8 cellular contexts compared by ENCODE assay signal in the genomic region with DNA sequence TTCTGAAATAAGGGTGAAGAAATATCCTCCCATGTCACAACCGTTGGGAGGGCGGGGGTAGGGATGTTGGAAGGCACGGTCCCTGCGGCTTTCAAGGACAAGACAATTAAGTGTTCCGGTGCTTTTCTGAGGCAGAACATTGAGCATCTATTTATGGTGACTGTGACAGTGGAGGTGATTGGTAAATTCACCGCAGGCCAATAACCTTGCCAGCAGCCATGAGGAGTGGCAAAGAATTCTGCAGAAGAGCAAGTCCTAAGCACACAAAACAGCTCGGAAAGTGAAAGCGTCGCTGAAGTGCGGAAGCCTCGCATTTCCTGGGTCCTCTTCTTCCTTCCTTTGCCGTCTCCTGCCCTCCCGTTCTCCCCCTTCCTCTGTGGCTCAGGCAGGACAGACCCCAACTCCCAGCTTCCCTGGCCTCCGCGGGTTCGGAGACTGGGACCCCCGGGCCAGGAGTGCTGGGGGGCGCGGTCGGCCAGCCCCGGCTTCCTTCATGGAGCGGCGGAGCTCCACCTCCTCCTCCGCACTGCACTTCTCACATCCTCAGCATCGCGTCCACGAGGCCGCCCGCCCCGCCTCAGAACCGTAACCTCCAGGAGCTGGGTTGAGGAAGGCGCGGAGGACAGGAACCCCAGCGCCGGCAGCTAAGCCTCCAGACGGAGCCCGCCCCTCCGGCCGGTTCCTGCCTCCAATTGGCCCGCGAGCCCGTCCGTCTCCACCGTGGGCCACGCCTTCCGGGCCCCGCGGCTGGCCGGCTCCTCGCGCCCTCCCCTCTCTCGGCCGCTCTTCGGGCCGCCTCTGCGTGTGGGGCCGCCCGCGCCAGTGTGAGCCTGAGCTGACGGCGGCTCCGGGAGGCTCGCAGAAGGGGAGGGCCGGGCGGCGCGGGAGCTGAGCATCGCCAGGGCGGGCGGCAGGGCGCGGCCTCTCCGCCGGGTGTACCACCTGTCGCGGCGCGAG. TPM values are rescaled to one million over a fixed set of nuclear protein-coding genes. Genes with fewer than 3 reads are reported as not detected.
DNase-seq lines count a peak whose midpoint lies in the region; ATAC-seq and TF ChIP-seq lines count a peak whose summit lies in the region.

A gene (plus strand): TSS at position 774 of the 957 bp plus-strand sequence. CDS start 16,703 bp downstream, outside the sequence.

- H3K36me3 ChIP-seq in ovary (no peaks in the 10 kb centered on the region), thymus (ENCODE audit: control insufficient read depth, insufficient read depth) (no peaks in the 10 kb centered on the region)

- intact Hi-C loops in Right ventricle myocardium inferior (cut with DNase I) (loop anchor here (5.0 kb wide), 1 partner anchor 164 kb away; no protein-coding TSS in a partner anchor), ovary (cut with DNase I) (loop anchor here in 1 of 4 donors (5.0 kb wide), 1 partner anchor 84 kb away; no protein-coding TSS in a partner anchor)

- H3K9me3 ChIP-seq in ovary = no peaks in the 10 kb centered on the region
- H3K9me3 ChIP-seq in thymus (ENCODE audit: control insufficient read depth) = no peaks in the 10 kb centered on the region

- DNase-seq in NCI-H1417 treated with DMSO at 0.1 percent for 48 hours (lab: John Stamatoyannopoulos, UW) (peak; percentile 92), SW 1271 (lab: John Stamatoyannopoulos, UW) (peak; percentile 79 to 83), Right ventricle myocardium inferior (ENCODE audit: missing footprints) (peak; percentile 96), ovary (peak; percentile 87 to 96 (median 90))
- DNase-seq in activated naive CD8-positive, alpha-beta T cell treated with anti-CD3 and anti-CD28 coated beads, Interleukin-2, amount 50 U/mL, for 16 hours (ENCODE audit: low read depth, low spot score) = peak; percentile 85

- no peak for TF ChIP-seq EP300 in ovary (IDR thresholded peaks at IDR 0.05)

- peak within 1 kb of the TSS; percentile 95 for H3K4me3 ChIP-seq in GM12875 (ENCODE audit: low read depth, low read length)
- peak within 1 kb of the TSS; percentile 89 for H3K4me3 ChIP-seq in ovary
- H3K4me3 ChIP-seq in thymus (ENCODE audit: low read length) = peak within 1 kb of the TSS; percentile 94

- no peak for TF ChIP-seq CTCF in GM12875 (IDR thresholded peaks at IDR 0.05; ENCODE audit: borderline replicate concordance, insufficient read depth, low read depth, low read length)
- no peak for TF ChIP-seq CTCF in ovary (IDR thresholded peaks at IDR 0.05)

- 0 to 1% (median 0%) methylated on average over 55 to 78 of the region's 78 CpGs for WGBS in ovary, 3 donors
- under 1% methylated on average over 78 of the region's 78 CpGs for WGBS in thymus

- H3K27me3 ChIP-seq in ovary (no peaks in the 10 kb centered on the region), thymus (ENCODE audit: control insufficient read depth, insufficient read depth) (no peaks in the 10 kb centered on the region)

- H3K27ac ChIP-seq in ovary = peak within 1 kb of the TSS; percentile 89 to 91
- H3K27ac ChIP-seq in thymus (ENCODE audit: low read depth) = peak within 1 kb of the TSS; percentile 87

- peaks cover 2% of the 10 kb centered on the region for H3K4me1 ChIP-seq in ovary (ENCODE audit: insufficient read depth)
- H3K4me1 ChIP-seq in thymus (ENCODE audit: control insufficient read depth, insufficient read depth, low read length) = peaks cover 10% of the 10 kb centered on the region

- peak; percentile 97 for ATAC-seq in HG02763 (IDR thresholded peaks at IDR 0.05; ENCODE audit: unreplicated experiment)
- ATAC-seq in Right ventricle myocardium inferior = peak; percentile 98

- TF ChIP-seq POLR2A in ovary (IDR thresholded peaks at IDR 0.05) = peak; percentile 78

RNA-seq across cellular contexts. Expression of the gene that starts here (rescaled TPM):
- total RNA-seq in Right ventricle myocardium inferior = 88.2 TPM
- total RNA-seq in ovary = 10 to 100 TPM; 25.1 to 39.3 (median 31.8) TPM
- 10 to 100 TPM; 15.6 to 66.2 TPM for polyA plus RNA-seq in ovary
- polyA plus RNA-seq in thymus = 35.6 TPM

Comparison
In these comparisons a context has a peak if more than half of its experiments do, and no peak if none do; other contexts are left out.
1. Peak in every context shown above with its lines: DNase-seq, ATAC-seq, H3K4me3 ChIP-seq and H3K27ac ChIP-seq.